Comparison of ENCODE assay signal across 14 cellular contexts in the genomic region with DNA sequence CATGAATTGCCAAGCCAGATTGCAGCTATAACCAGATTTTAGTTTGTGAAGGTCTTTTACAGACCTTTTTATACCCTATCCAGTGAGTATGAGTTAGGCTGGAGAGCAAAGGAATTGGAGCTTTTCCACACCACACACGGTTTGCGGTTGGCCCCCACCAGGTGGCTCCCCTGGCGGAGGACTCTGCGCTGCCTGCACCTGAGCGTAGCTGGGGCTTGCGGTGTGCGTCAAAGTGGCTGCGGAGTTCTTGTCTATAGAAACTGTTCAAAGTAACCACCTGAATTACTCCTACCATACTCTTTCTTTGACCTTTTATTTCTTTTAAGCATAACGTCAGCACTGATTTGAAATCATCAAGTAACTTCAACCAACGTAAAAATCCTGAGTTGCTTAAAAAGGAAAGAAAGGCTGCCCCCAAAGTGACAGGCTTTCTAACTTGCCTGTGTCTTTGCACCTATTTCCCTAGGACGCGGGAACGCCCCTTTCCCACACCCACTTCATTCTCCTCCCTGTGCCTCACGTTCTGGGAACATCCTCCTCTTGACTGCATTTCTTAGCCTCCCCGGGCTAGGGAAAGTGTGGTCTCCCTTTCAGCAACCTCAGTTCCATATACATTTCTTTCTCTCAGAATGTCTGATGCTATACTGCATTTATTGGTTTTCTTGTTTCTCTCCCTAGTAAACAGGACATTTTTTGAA. TPM values are rescaled to one million over a fixed set of nuclear protein-coding genes. Genes with fewer than 3 reads are reported as not detected.
DNase-seq lines count a peak whose midpoint lies in the region; ATAC-seq, FAIRE-seq and TF ChIP-seq lines count a peak whose summit lies in the region.
"Had no signal": no experiment of that assay in that cellular context is flagged by ENCODE, and none has a peak within 500 bp of the region (broad histone marks: within the 10 kb centered on the region; RNA-seq: fewer than 3 reads in every experiment).

No MANE protein-coding gene starts in this region.

- H3K4me1 ChIP-seq in keratinocyte (ENCODE audit: control insufficient read depth, extremely low read depth, insufficient read depth, low read length) (peaks cover 4% of the 10 kb centered on the region), prostate gland (replicated peaks) (no peaks in the 10 kb centered on the region)

- TF ChIP-seq POLR2A in prostate gland (IDR thresholded peaks at IDR 0.05): no peak

- no peaks in the 10 kb centered on the region for H4K20me1 ChIP-seq in keratinocyte (ENCODE audit: control insufficient read depth, extremely low read depth, insufficient read depth, low read length)

- peak in 5 of 6 experiments; percentile 12 to 52 (median 21) for DNase-seq in stimulated activated naive CD4-positive, alpha-beta T cell (lab: John Stamatoyannopoulos, UW)
- no peak for DNase-seq in stimulated activated naive CD4-positive, alpha-beta T cell treated with Interleukin-2 at 50 U/mL for 16 hours (lab: John Stamatoyannopoulos, UW)
- DNase-seq in keratinocyte (ENCODE audit: low read depth, low spot score) (no peak), prostate gland (ENCODE audit: low spot score) (no peak), HTR-8/SVneo (ENCODE audit: insufficient read length, low spot score) (no peak), glomerular visceral epithelial cell (ENCODE audit: extremely low spot score) (no peak)
- DNase-seq: midbrain, SHP77 treated with DMSO at 0.1 percent for 48 hours had no signal

- H3K36me3 ChIP-seq in keratinocyte (ENCODE audit: control insufficient read depth in 2 of 2, extremely low read depth in 1 of 2, insufficient read depth in 2 of 2, low read length in 2 of 2) (no peaks in the 10 kb centered on the region), prostate gland (no peaks in the 10 kb centered on the region)
- H3K36me3 ChIP-seq: cardiac muscle cell had no signal

- peak overlapping the region; percentile 85 for H3K4me2 ChIP-seq in keratinocyte (ENCODE audit: control insufficient read depth, extremely low read depth, insufficient read depth, low read depth, low read length)

- peaks cover 15% of the 10 kb centered on the region for H3K4me1 Mint-ChIP-seq in activated naive CD8-positive, alpha-beta T cell (ENCODE audit: low read depth)

- no peaks in the 10 kb centered on the region for H3K9me3 Mint-ChIP-seq in activated naive CD8-positive, alpha-beta T cell (ENCODE audit: low read depth)

- WGBS in prostate gland: 82% methylated on average over 15 of the region's 15 CpGs

- H2AFZ ChIP-seq in keratinocyte (ENCODE audit: control insufficient read depth, low read length): peak overlapping the region; percentile 33

- no peak overlapping the region for H3K9ac ChIP-seq in keratinocyte (ENCODE audit: control insufficient read depth, extremely low read depth, insufficient read depth, low read length)

- H3K4me3 ChIP-seq in keratinocyte (ENCODE audit: control insufficient read depth in 2 of 3, extremely low read depth in 1 of 3, insufficient read depth in 2 of 3, low read depth in 1 of 3, low read length in 3 of 3) (no peak overlapping the region), prostate gland (no peak overlapping the region)
- H3K4me3 ChIP-seq: GM12878 had no signal

- H3K27ac ChIP-seq in keratinocyte (ENCODE audit: control insufficient read depth, insufficient read depth, low read length) (no peak overlapping the region), prostate gland (no peak overlapping the region)
- H3K27ac ChIP-seq: cardiac muscle cell had no signal

- no peaks in the 10 kb centered on the region for H3K9me1 ChIP-seq in keratinocyte (ENCODE audit: control insufficient read depth, extremely low read depth, insufficient read depth, low read length)

- intact Hi-C loops in prostate gland (cut with DNase I): loop anchor here (2.0 to 5.0 kb wide), 2 partner anchors 477 to 1191 kb away; no protein-coding TSS in a partner anchor

- TF ChIP-seq CTCF in keratinocyte (optimal IDR thresholded peaks at IDR 0.05 in 1 of 3, IDR thresholded peaks at IDR 0.05 in 1 of 3, conservative IDR thresholded peaks at IDR 0.05 in 1 of 3; ENCODE audit: extremely low read depth in 1 of 3, insufficient read depth in 2 of 3, low read length in 3 of 3): peak in 1 of 3 experiments; percentile 2
- no peak for TF ChIP-seq CTCF in prostate gland (IDR thresholded peaks at IDR 0.05)

- H3K79me2 ChIP-seq in keratinocyte (ENCODE audit: control insufficient read depth, insufficient read depth, low read length): no peaks in the 10 kb centered on the region

- dilution Hi-C loops in keratinocyte (cut with MboI; ENCODE audit: extremely low pct_ligation_motif_present, low sequenced_read_pairs): no loop called here

- H3K36me3 Mint-ChIP-seq in activated naive CD8-positive, alpha-beta T cell: no peaks in the 10 kb centered on the region

- H3K27ac Mint-ChIP-seq in activated naive CD8-positive, alpha-beta T cell: no peak overlapping the region

- no peaks in the 10 kb centered on the region for H3K9me3 ChIP-seq in keratinocyte (ENCODE audit: control insufficient read depth, low read depth, low read length)
- no peaks in the 10 kb centered on the region for H3K9me3 ChIP-seq in prostate gland

- peaks cover 22% of the 10 kb centered on the region for H3K27me3 Mint-ChIP-seq in activated naive CD8-positive, alpha-beta T cell

- FAIRE-seq in keratinocyte (lab: Jason Lieb, UNC): no peak
- FAIRE-seq in HTR-8/SVneo (lab: Jason Lieb, UNC): no peak
- FAIRE-seq: GM12878 had no signal

- no peak for ATAC-seq in GM19351 (IDR thresholded peaks at IDR 0.05; ENCODE audit: unreplicated experiment)

- peak overlapping the region; percentile 93 for H3K4me3 Mint-ChIP-seq in activated naive CD8-positive, alpha-beta T cell

- H3K27me3 ChIP-seq in keratinocyte (ENCODE audit: control insufficient read depth, extremely low read depth, insufficient read depth, low read length) (peaks cover 27% of the 10 kb centered on the region), prostate gland (replicated peaks; ENCODE audit: insufficient read depth) (no peaks in the 10 kb centered on the region)

RNA-seq across cellular contexts. Expression of a gene that starts 47.6 kb away (rescaled TPM):
- not detected in 3 replicates for polyA plus RNA-seq in keratinocyte
- not detected for polyA plus RNA-seq in keratinocyte (2011; ENCODE audit: low read depth)
- not detected in 2 replicates for polyA plus RNA-seq in keratinocyte (2011; cell fraction: cytosol; rRNA removed)
- polyA plus RNA-seq in keratinocyte (2011; cell fraction: nucleus; rRNA removed): not detected in 2 replicates
- not detected in 2 replicates for polyA plus RNA-seq in keratinocyte (2012; ENCODE audit: low replicate concordance)
- not detected in 3 replicates for polyA minus RNA-seq in keratinocyte
- not detected for polyA minus RNA-seq in keratinocyte (2011; cell fraction: cytosol; rRNA and poly(A)+ RNA removed)
- not detected in 2 replicates for polyA minus RNA-seq in keratinocyte (2011; cell fraction: nucleus; rRNA and poly(A)+ RNA removed)
- total RNA-seq in prostate gland: 1 to 10 TPM in 1 of 2 donors, not detected in 1; 1.6 TPM
- total RNA-seq: glomerular endothelial cell, GM12878, HT1080 had no signal

Comparison
In these comparisons a context has a peak if more than half of its experiments do, and no peak if none do; other contexts are left out.
1. DNase-seq: peak in stimulated activated naive CD4-positive, alpha-beta T cell (5 of 6); none in stimulated activated naive CD4-positive, alpha-beta T cell treated with Interleukin-2 at 50 U/mL for 16 hours (single experiment), keratinocyte (single experiment), prostate gland (single experiment), HTR-8/SVneo (single experiment) and glomerular visceral epithelial cell (single experiment).